ENCODE assay signal across 17 cellular contexts in the genomic region with DNA sequence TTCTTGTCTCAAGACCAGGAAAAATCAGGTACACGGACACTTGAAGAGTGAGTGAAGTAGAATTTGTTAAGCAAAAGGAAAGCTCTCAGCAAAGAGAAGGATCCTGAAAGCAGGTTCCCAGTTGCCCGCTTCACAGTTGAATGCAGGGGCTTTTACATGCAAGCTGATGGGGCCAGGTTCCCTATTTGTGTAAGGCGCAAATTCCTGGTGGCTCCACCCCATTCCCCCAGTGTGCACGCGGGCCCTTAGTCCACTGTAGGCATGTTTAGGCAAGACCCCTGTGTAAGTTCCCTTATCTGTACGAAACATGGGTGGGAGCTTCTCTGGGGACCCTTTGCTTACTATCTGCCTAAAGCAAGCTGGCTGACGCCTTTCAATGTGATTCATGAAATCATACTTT.
"Had no signal": no experiment of that assay in that cellular context is flagged by ENCODE, and none has a peak within 500 bp of the region (broad histone marks: within the 10 kb centered on the region; RNA-seq: fewer than 3 reads in every experiment).

No MANE protein-coding gene starts in this region.

- H3K9me3 ChIP-seq: left ventricle myocardium inferior had no signal

- ATAC-seq: activated T-cell treated with anti-CD3 and anti-CD28 coated beads, Interleukin-2, amount 50 U/mL, for 4 hours; SK-N-SH treated with all-trans-retinoic acid at 6 μM for 48 hours; stimulated activated memory B cell treated with anti-CD40 and anti-IgM and Interleukin-4, amounts not matched to agents 10 μg/mL and 1 μg/mL and 100 μg/mL, for 72 hours had no signal

- H3K4me3 ChIP-seq: left ventricle myocardium inferior had no signal

- H3K4me3 Mint-ChIP-seq: activated T-cell treated with anti-CD3 and anti-CD28 coated beads, Interleukin-2, amount 50 U/mL, for 4 hours; stimulated activated memory B cell treated with anti-CD40 and anti-IgM and Interleukin-4, amounts not matched to agents 10 μg/mL and 1 μg/mL and 100 μg/mL, for 72 hours had no signal

- H3K36me3 Mint-ChIP-seq: activated naive CD8-positive, alpha-beta T cell treated with anti-CD3 and anti-CD28 coated beads, Interleukin-2, amount 10 ng/mL, durations not matched to agents 7 days and 5 days; stimulated activated memory B cell treated with anti-CD40 and anti-IgM and Interleukin-4, amounts not matched to agents 10 μg/mL and 1 μg/mL and 100 μg/mL, for 72 hours; type B pancreatic cell had no signal

- H3K9me3 Mint-ChIP-seq: activated naive CD8-positive, alpha-beta T cell treated with anti-CD3 and anti-CD28 coated beads, Interleukin-2, amount 10 ng/mL, durations not matched to agents 7 days and 5 days; activated T-cell treated with anti-CD3 and anti-CD28 coated beads, Interleukin-2, amount 50 U/mL, for 4 hours; stimulated activated memory B cell treated with anti-CD40 and anti-IgM and Interleukin-4, amounts not matched to agents 10 μg/mL and 1 μg/mL and 100 μg/mL, for 72 hours; type B pancreatic cell had no signal

- FAIRE-seq: bronchial epithelial cell, frontal cortex, kidney, small intestine, TTC549 had no signal

- DNase-seq: activated CD4-positive, alpha-beta T cell treated with anti-CD3 and anti-CD28 coated beads, Interleukin-2, amount 50 U/mL, for 1 hour; activated CD4-positive, CD25-positive, alpha-beta regulatory T cell; activated gamma-delta T cell treated with Interleukin-2 at 50 U/mL for 16 hours; activated naive CD8-positive, alpha-beta T cell treated with anti-CD3 and anti-CD28 coated beads, Interleukin-2, amount 10 ng/mL, durations not matched to agents 7 days and 5 days; activated T-cell treated with anti-CD3 and anti-CD28 coated beads, Interleukin-2, amount 50 U/mL, for 4 hours; aorta; kidney; left ventricle myocardium inferior; mesenchymal stem cell; retina; small intestine had no signal

- H3K27me3 Mint-ChIP-seq: stimulated activated memory B cell treated with anti-CD40 and anti-IgM and Interleukin-4, amounts not matched to agents 10 μg/mL and 1 μg/mL and 100 μg/mL, for 72 hours had no signal

- H3K27ac ChIP-seq: left ventricle myocardium inferior had no signal

- H3K27ac Mint-ChIP-seq: activated naive CD8-positive, alpha-beta T cell treated with anti-CD3 and anti-CD28 coated beads, Interleukin-2, amount 10 ng/mL, durations not matched to agents 7 days and 5 days; stimulated activated memory B cell treated with anti-CD40 and anti-IgM and Interleukin-4, amounts not matched to agents 10 μg/mL and 1 μg/mL and 100 μg/mL, for 72 hours had no signal

- H3K36me3 ChIP-seq: left ventricle myocardium inferior had no signal
